ENCODE assay signal across 8 cellular contexts in the genomic region with DNA sequence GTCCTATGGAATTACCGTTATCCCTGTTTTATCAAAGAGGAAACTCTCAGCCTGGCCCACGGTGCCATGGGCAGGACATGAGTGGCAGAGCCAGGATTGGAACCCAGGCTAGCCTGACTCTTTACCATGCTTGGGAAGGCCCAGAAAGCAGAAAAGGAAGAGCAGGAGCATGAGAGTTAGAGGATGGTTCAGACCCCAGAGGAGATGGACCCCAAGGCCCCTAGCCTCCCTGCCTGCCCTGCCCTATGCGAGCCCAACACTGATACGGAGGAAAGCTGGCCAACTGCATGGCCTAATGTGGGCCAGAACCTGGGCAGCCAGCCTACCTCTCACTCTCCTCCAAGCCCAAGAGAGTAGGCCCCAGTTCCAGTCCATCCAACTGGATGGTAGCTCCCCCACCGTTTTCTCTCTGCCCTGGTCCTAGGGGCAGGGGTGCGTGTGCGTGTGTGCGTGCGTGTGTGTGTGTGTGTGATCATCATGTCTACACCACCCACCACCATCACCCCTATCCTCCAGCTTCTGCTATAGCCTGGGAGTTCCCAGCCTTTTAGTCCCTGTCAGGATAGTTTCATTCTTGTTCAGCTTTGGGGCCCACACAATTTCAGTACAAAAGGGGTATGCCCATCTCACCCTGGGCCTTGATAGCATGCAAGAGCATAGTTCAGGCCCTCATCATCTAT. TPM values are rescaled to one million over a fixed set of nuclear protein-coding genes. Genes with fewer than 3 reads are reported as not detected.
DNase-seq lines count a peak whose midpoint lies in the region; ATAC-seq and TF ChIP-seq lines count a peak whose summit lies in the region.
"Had no signal": no experiment of that assay in that cellular context is flagged by ENCODE, and none has a peak within 500 bp of the region (broad histone marks: within the 10 kb centered on the region; RNA-seq: fewer than 3 reads in every experiment).

No MANE protein-coding gene starts in this region.

- H3K4me1 ChIP-seq in RWPE2 (ENCODE audit: insufficient read depth, poor library complexity, severe bottlenecking) (peaks cover 23% of the 10 kb centered on the region), esophagus (ENCODE audit: control insufficient read depth in 2 of 2, insufficient read depth in 2 of 2, low read length in 1 of 2) (peaks cover 16 to 25% of the 10 kb centered on the region in 2 donors)

- H3K27me3 ChIP-seq in RWPE2 (ENCODE audit: insufficient read depth, poor library complexity, severe bottlenecking) (no peaks in the 10 kb centered on the region), esophagus (ENCODE audit: control insufficient read depth in 1 of 2, insufficient read depth in 2 of 2, low read length in 2 of 2) (no peaks in the 10 kb centered on the region), WERI-Rb-1 (ENCODE audit: insufficient read depth, low read depth, severe bottlenecking) (no peaks in the 10 kb centered on the region)

- ATAC-seq in GM18861 (IDR thresholded peaks at IDR 0.05; ENCODE audit: unreplicated experiment) (peak; percentile 3), RWPE2 (ENCODE audit: low read depth) (no peak)

- no peak overlapping the region for H3K4me3 ChIP-seq in RWPE2 (ENCODE audit: severe bottlenecking)
- H3K4me3 ChIP-seq in esophagus (ENCODE audit: low read depth in 1 of 2, low read length in 2 of 2): peak overlapping the region in 1 of 2 donors; percentile 5
- no peak overlapping the region for H3K4me3 ChIP-seq in WERI-Rb-1 (ENCODE audit: low read depth, low read length)

- DNase-seq in RWPE2 (ENCODE audit: low spot score) (no peak), hippocampal formation (lab: John Stamatoyannopoulos, UW) (no peak), EL (no peak), WERI-Rb-1 (no peak)
- peak; percentile 30 to 66 for DNase-seq in stimulated activated CD8-positive, alpha-beta memory T cell treated with anti-CD3 and anti-CD28 coated beads, Interleukin-7, amount 100 ng/mL, for 48 hours (ENCODE audit: extremely low read depth in 1 of 2, low read depth in 1 of 2)
- DNase-seq: NCI-H187 had no signal

- H3K9me3 ChIP-seq in RWPE2 (ENCODE audit: severe bottlenecking): no peaks in the 10 kb centered on the region
- H3K9me3 ChIP-seq in esophagus (ENCODE audit: control insufficient read depth in 2 of 2, insufficient read depth in 1 of 2, low read depth in 1 of 2, low read length in 1 of 2): no peaks in the 10 kb centered on the region
- no peaks in the 10 kb centered on the region for H3K9me3 ChIP-seq in WERI-Rb-1 (ENCODE audit: severe bottlenecking)

- TF ChIP-seq CTCF in RWPE2 (IDR thresholded peaks at IDR 0.05; ENCODE audit: poor library complexity, severe bottlenecking): no peak
- no peak for TF ChIP-seq CTCF in WERI-Rb-1 (IDR thresholded peaks at IDR 0.05; ENCODE audit: low read depth, low read length)

- H3K36me3 ChIP-seq in RWPE2 (ENCODE audit: low read depth) (no peaks in the 10 kb centered on the region), esophagus (ENCODE audit: control insufficient read depth in 2 of 2, insufficient read depth in 2 of 2, low read length in 1 of 2) (peaks cover 0 to 2% of the 10 kb centered on the region in 2 donors), WERI-Rb-1 (peaks cover 31% of the 10 kb centered on the region)

- peak overlapping the region; percentile 51 for H3K27ac ChIP-seq in RWPE2 (ENCODE audit: poor library complexity, severe bottlenecking)
- peak overlapping the region; percentile 63 to 94 for H3K27ac ChIP-seq in esophagus (ENCODE audit: low read depth in 2 of 2, low read length in 1 of 2)
- H3K27ac ChIP-seq in WERI-Rb-1: no peak overlapping the region

- WGBS in esophagus, 2 donors: 84 to 89% methylated on average over 9 of the region's 9 CpGs

RNA-seq across cellular contexts. Expression of gene MEX3A, which starts 15.4 kb away (rescaled TPM):
- polyA plus RNA-seq in esophagus: under 1 TPM; 0.36 to 0.59 TPM

RNA-seq across cellular contexts. Expression of gene LMNA, which starts 16.9 kb away (rescaled TPM):
- polyA plus RNA-seq in esophagus: 100 to 1,000 TPM; 183 to 230 TPM

RNA-seq across cellular contexts. Expression of gene RAB25, which starts 36.7 kb away (rescaled TPM):
- 100 to 1,000 TPM; 470 to 576 TPM for polyA plus RNA-seq in esophagus

RNA-seq across cellular contexts. Expression of gene LAMTOR2, which starts 43.1 kb away (rescaled TPM):
- polyA plus RNA-seq in esophagus: 100 to 1,000 TPM in 1 of 2 donors, 10 to 100 TPM in 1; 82.6 to 101 TPM

RNA-seq across cellular contexts. Expression of gene UBQLN4, which starts 44.0 kb away (rescaled TPM):
- 10 to 100 TPM; 18.3 to 21.0 TPM for polyA plus RNA-seq in esophagus

Comparison
In these comparisons a context has a peak if more than half of its experiments do, and no peak if none do; other contexts are left out.
1. DNase-seq: peak in stimulated activated CD8-positive, alpha-beta memory T cell treated with anti-CD3 and anti-CD28 coated beads, Interleukin-7, amount 100 ng/mL, for 48 hours (2 of 2); none in RWPE2 (single experiment), hippocampal formation (0 of 2), EL (single experiment) and WERI-Rb-1 (single experiment).